9 cellular contexts compared by ENCODE assay signal in the genomic region with DNA sequence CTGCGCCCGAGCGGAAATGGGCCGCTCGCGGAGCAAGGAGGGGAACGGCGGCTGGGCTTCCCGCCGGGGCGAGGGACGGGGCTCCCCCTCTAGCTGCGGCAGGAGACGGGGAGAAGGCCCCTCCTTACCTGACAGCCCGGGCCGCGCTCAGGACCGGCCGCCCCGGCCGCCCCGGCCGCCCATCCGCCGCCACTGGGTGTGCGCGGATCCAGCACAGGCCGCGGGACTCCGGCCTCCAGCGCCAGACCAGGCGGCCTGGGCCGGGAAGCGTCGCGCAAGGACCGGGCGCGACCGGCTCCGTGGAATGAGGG. TPM values are rescaled to one million over a fixed set of nuclear protein-coding genes. Genes with fewer than 3 reads are reported as not detected.
DNase-seq lines count a peak whose midpoint lies in the region; ATAC-seq, FAIRE-seq and TF ChIP-seq lines count a peak whose summit lies in the region.
"Had no signal": no experiment of that assay in that cellular context is flagged by ENCODE, and none has a peak within 500 bp of the region (broad histone marks: within the 10 kb centered on the region; RNA-seq: fewer than 3 reads in every experiment).

No MANE protein-coding gene starts in this region.

- peak overlapping the region; percentile 4 for H4K91ac ChIP-seq in mesenchymal stem cell (ENCODE audit: low read length)

- POLR2A ChIA-PET in HEK293 (lab: Yijun Ruan, JAX), result interaction anchor here (0.9 to 1.2 kb wide), 5 partner anchors 9 to 201 kb away, joined by 3 to 5 read pairs (median 4); no protein-coding TSS in a partner anchor

- H2BK120ac ChIP-seq in mesenchymal stem cell (ENCODE audit: low read depth, low read length), result peak overlapping the region; percentile 55

- H3K27me3 ChIP-seq in OCI-LY3 (ENCODE audit: low read depth, low read length) (no peaks in the 10 kb centered on the region), bronchial epithelial cell (ENCODE audit: control insufficient read depth, insufficient read depth, low read length) (no peaks in the 10 kb centered on the region), mesenchymal stem cell (ENCODE audit: control insufficient read depth in 1 of 2, insufficient read depth in 1 of 2, low read length in 2 of 2) (no peaks in the 10 kb centered on the region), tibial artery (no peaks in the 10 kb centered on the region)

- no peaks in the 10 kb centered on the region for H3K9me3 ChIP-seq in HEK293 (ENCODE audit: control insufficient read depth, insufficient read depth, low read depth, low read length)
- H3K9me3 ChIP-seq in OCI-LY3 (ENCODE audit: insufficient read depth, low read length), result no peaks in the 10 kb centered on the region
- H3K9me3 ChIP-seq in mesenchymal stem cell (ENCODE audit: control insufficient read depth, low read length), result no peaks in the 10 kb centered on the region
- no peaks in the 10 kb centered on the region for H3K9me3 ChIP-seq in tibial artery

- H2AFZ ChIP-seq in OCI-LY3 (ENCODE audit: low read depth, low read length), result no peak overlapping the region
- peak overlapping the region; percentile 32 for H2AFZ ChIP-seq in mesenchymal stem cell (ENCODE audit: low read depth, low read length)

- H3K27ac ChIP-seq in HEK293 (ENCODE audit: extremely low read depth, low read depth, low read length), result peak overlapping the region; percentile 88
- peak overlapping the region; percentile 68 for H3K27ac ChIP-seq in OCI-LY3 (ENCODE audit: low read length)
- peak overlapping the region; percentile 52 for H3K27ac ChIP-seq in mesenchymal stem cell (ENCODE audit: low read length, poor library complexity, severe bottlenecking)
- peak overlapping the region; percentile 94 to 97 for H3K27ac ChIP-seq in tibial artery

- H3K79me2 ChIP-seq in OCI-LY3 (ENCODE audit: low read length), result peaks cover 52% of the 10 kb centered on the region

- peak overlapping the region; percentile 20 to 56 for H3K4ac ChIP-seq in mesenchymal stem cell (ENCODE audit: low read depth in 1 of 2, low read length in 2 of 2)

- FAIRE-seq in bronchial epithelial cell (lab: Jason Lieb, UNC) (no peak), frontal cortex (lab: Jason Lieb, UNC) (no peak)
- FAIRE-seq: colon had no signal

- WGBS in mesenchymal stem cell, result 0% methylated on average over 27 of the region's 41 CpGs

- peak overlapping the region; percentile 21 for H2BK5ac ChIP-seq in mesenchymal stem cell (ENCODE audit: low read depth, low read length, poor library complexity, severe bottlenecking)

- H2AK5ac ChIP-seq in mesenchymal stem cell (ENCODE audit: low read length, severe bottlenecking), result no peak overlapping the region

- H4K8ac ChIP-seq in mesenchymal stem cell (ENCODE audit: low read length), result peak overlapping the region; percentile 68

- H3K14ac ChIP-seq in mesenchymal stem cell (ENCODE audit: low read length in 2 of 2), result peak overlapping the region in 1 of 2 experiments; percentile 41

- intact Hi-C loops in tibial artery (cut with DNase I; ENCODE audit: low total_unique reads), result loop anchor here (5.0 kb wide), 1 partner anchor 82 kb away; the partner anchor contains the start of gene ABTB1

- peak overlapping the region; percentile 86 for H3K4me2 ChIP-seq in OCI-LY3 (ENCODE audit: low read length)
- H3K4me2 ChIP-seq in mesenchymal stem cell (ENCODE audit: low read length, poor library complexity, severe bottlenecking), result peak overlapping the region; percentile 91

- CTCF ChIA-PET in HEK293 (lab: Yijun Ruan, JAX), result interaction anchor here (1.1 to 2.1 kb wide), 2 partner anchors 15 to 46 kb away, joined by 3 to 5 read pairs; no protein-coding TSS in a partner anchor

- H3K18ac ChIP-seq in mesenchymal stem cell (ENCODE audit: low read depth in 1 of 2, low read length in 2 of 2), result peak overlapping the region; percentile 79 to 97

- H3K36me3 ChIP-seq in HEK293 (ENCODE audit: control insufficient read depth in 2 of 2, insufficient read depth in 1 of 2, low read length in 2 of 2) (peaks cover 0 to 8% of the 10 kb centered on the region in 2 experiments; a peak in 1 of 3 replicates), OCI-LY3 (replicated peaks; ENCODE audit: low read depth, low read length) (peaks cover 9% of the 10 kb centered on the region), bronchial epithelial cell (ENCODE audit: control insufficient read depth, insufficient read depth, low read length) (no peaks in the 10 kb centered on the region), mesenchymal stem cell (ENCODE audit: control insufficient read depth in 1 of 2, insufficient read depth in 2 of 2, low read depth in 1 of 2, low read length in 2 of 2) (peaks cover 0 to 6% of the 10 kb centered on the region in 2 experiments), tibial artery (no peaks in the 10 kb centered on the region)

- peak; percentile 5 for ATAC-seq in GM18519 (IDR thresholded peaks at IDR 0.05; ENCODE audit: low FRiP score, unreplicated experiment)

- TF ChIP-seq CTCF in HEK293 (tag by site-specific recombination; IDR thresholded peaks at IDR 0.05), result no peak
- no peak for TF ChIP-seq CTCF in OCI-LY3 (IDR thresholded peaks at IDR 0.05; ENCODE audit: low read depth, low read length)
- TF ChIP-seq CTCF in bronchial epithelial cell (IDR thresholded peaks at IDR 0.05; ENCODE audit: insufficient read depth, low read length, severe bottlenecking), result no peak
- no peak for TF ChIP-seq CTCF in tibial artery (IDR thresholded peaks at IDR 0.05)

- H3K4me1 ChIP-seq in HEK293 (ENCODE audit: control insufficient read depth, insufficient read depth, low read length) (0 out of 2 replicates have a peak, but pooled peaks cover 5% of the 10 kb centered on the region), OCI-LY3 (ENCODE audit: low read length) (peaks cover 23% of the 10 kb centered on the region), mesenchymal stem cell (ENCODE audit: control insufficient read depth, insufficient read depth, low read depth, low read length) (peaks cover 32% of the 10 kb centered on the region), tibial artery (peaks cover 0 to 52% (median 32%) of the 10 kb centered on the region in 4 donors)

- peaks cover 33% of the 10 kb centered on the region for H4K20me1 ChIP-seq in OCI-LY3 (ENCODE audit: insufficient read depth, low read length)

- H3K79me1 ChIP-seq in mesenchymal stem cell (replicated peaks; ENCODE audit: low read length, poor library complexity, severe bottlenecking), result peaks cover 7% of the 10 kb centered on the region

- peak overlapping the region; percentile 93 for H3K9ac ChIP-seq in OCI-LY3 (ENCODE audit: low read length)
- peak overlapping the region; percentile 94 for H3K9ac ChIP-seq in mesenchymal stem cell (ENCODE audit: low read length)

- peak overlapping the region; percentile 82 for H3K4me3 ChIP-seq in HEK293 (ENCODE audit: low read depth, low read length)
- H3K4me3 ChIP-seq in OCI-LY3 (ENCODE audit: low read length), result peak overlapping the region; percentile 94
- H3K4me3 ChIP-seq in bronchial epithelial cell (ENCODE audit: low read depth, low read length), result peak overlapping the region; percentile 76
- peak overlapping the region; percentile 76 to 90 for H3K4me3 ChIP-seq in mesenchymal stem cell (ENCODE audit: insufficient read depth in 1 of 2, low read depth in 1 of 2, low read length in 2 of 2)
- H3K4me3 ChIP-seq in tibial artery, result peak overlapping the region; percentile 88 to 98

- peak overlapping the region; percentile 49 for H2BK15ac ChIP-seq in mesenchymal stem cell (ENCODE audit: low read depth, poor library complexity, severe bottlenecking)

- H3K23ac ChIP-seq in mesenchymal stem cell (ENCODE audit: low read length in 2 of 2), result no peak overlapping the region

- no peak for DNase-seq in bronchial epithelial cell (ENCODE audit: low read depth)
- no peak for DNase-seq in mesenchymal stem cell
- DNase-seq in tibial artery, result no peak
- DNase-seq in NCI-H226, result no peak
- DNase-seq in frontal cortex (ENCODE audit: low spot score in 2 of 2), result no peak

- no peak overlapping the region for H2BK12ac ChIP-seq in mesenchymal stem cell (ENCODE audit: low read length in 2 of 2)

TF ChIP-seq in HEK293, 187 proteins besides CTCF, POLR2A, EP300 and RAD21 (continues in another document):
- peak; percentile 69 for TF ChIP-seq ZNF335 (tag by site-specific recombination; conservative IDR thresholded peaks at IDR 0.05)
- no peak for TF ChIP-seq ZNF777 (tag by site-specific recombination; IDR thresholded peaks at IDR 0.05; ENCODE audit: borderline replicate concordance)
- TF ChIP-seq, protein P1, sequence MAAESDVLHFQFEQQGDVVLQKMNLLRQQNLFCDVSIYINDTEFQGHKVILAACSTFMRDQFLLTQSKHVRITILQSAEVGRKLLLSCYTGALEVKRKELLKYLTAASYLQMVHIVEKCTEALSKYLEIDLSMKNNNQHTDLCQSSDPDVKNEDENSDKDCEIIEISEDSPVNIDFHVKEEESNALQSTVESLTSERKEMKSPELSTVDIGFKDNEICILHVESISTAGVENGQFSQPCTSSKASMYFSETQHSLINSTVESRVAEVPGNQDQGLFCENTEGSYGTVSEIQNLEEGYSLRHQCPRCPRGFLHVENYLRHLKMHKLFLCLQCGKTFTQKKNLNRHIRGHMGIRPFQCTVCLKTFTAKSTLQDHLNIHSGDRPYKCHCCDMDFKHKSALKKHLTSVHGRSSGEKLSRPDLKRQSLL (tag by site-specific recombination; IDR thresholded peaks at IDR 0.05), result 0 out of 2 replicates have a peak, but pooled peaks have one; percentile 29
- TF ChIP-seq ZSCAN23 (tag by site-specific recombination; IDR thresholded peaks at IDR 0.05), result no peak
- no peak for TF ChIP-seq ZNF776 (tag by site-specific recombination; IDR thresholded peaks at IDR 0.05; ENCODE audit: borderline replicate concordance)
- 0 out of 2 replicates have a peak, but pooled peaks have one; percentile 1 for TF ChIP-seq ZNF600 (tag by site-specific recombination; IDR thresholded peaks at IDR 0.05)
- no peak for TF ChIP-seq ZNF133 (tag by site-specific recombination; IDR thresholded peaks at IDR 0.05)

RNA-seq across cellular contexts. Expression of gene TPRA1, which starts 0.3 kb away (rescaled TPM):
- total RNA-seq in bronchial epithelial cell (27.5 and 38.4 TPM in 2 replicates), frontal cortex (17.1 TPM)
- 21.1 TPM for polyA plus RNA-seq in mesenchymal stem cell (2013, experiment 1 of 2)
- polyA plus RNA-seq in mesenchymal stem cell (2013, experiment 2 of 2), result 20.9 TPM

RNA-seq across cellular contexts. Expression of gene MCM2, which starts 8.0 kb away (rescaled TPM):
- total RNA-seq in bronchial epithelial cell (8.3 and 16.6 TPM in 2 replicates), frontal cortex (17.1 TPM)
- polyA plus RNA-seq in mesenchymal stem cell (2013, experiment 1 of 2), result 5.5 TPM
- 5.5 TPM for polyA plus RNA-seq in mesenchymal stem cell (2013, experiment 2 of 2)

RNA-seq across cellular contexts. Expression of gene PODXL2, which starts 38.7 kb away (rescaled TPM):
- total RNA-seq in bronchial epithelial cell (1.8 and 3.4 TPM in 2 replicates), frontal cortex (182 TPM)
- polyA plus RNA-seq in mesenchymal stem cell (2013, experiment 1 of 2), result 0.83 TPM
- polyA plus RNA-seq in mesenchymal stem cell (2013, experiment 2 of 2), result 0.82 TPM

Comparison
In these comparisons a context has a peak if more than half of its experiments do, and no peak if none do; other contexts are left out.
1. RNA of gene PODXL2, which starts 38.7 kb away (total RNA-seq): 182 TPM in frontal cortex (single experiment); 1.8 to 3.4 TPM in bronchial epithelial cell; every median in the first group is over 10 times any median in the second.
2. Peak in every context shown above with its lines, with median percentiles within 50 percentile points of each other: H3K27ac ChIP-seq and H3K4me3 ChIP-seq.